Comparison of ENCODE assay signal across 21 cellular contexts in the genomic region with DNA sequence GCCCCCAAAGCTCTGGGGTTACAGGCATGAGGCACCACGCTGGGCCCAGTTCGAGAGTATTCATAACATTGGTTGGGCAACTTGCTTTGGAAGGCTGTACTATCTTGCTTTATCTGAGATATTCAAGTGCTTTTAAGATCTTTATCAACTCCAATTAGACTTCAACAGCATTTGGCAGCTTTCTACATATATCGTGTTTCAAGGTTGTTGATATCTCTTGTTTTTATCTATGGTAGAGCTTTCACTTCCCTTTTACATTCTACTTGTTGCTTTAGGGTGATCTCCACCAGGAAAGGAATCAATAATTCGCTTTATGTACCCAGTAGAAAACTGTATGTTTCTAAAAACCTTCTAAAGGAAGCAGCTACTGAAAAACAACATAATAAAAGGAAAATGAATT.
DNase-seq lines count a peak whose midpoint lies in the region; ATAC-seq, FAIRE-seq and TF ChIP-seq lines count a peak whose summit lies in the region.
"Had no signal": no experiment of that assay in that cellular context is flagged by ENCODE, and none has a peak within 500 bp of the region (broad histone marks: within the 10 kb centered on the region; RNA-seq: fewer than 3 reads in every experiment).

No MANE protein-coding gene starts in this region.

- no peak overlapping the region for H3K27ac Mint-ChIP-seq in CD4-positive, alpha-beta memory T cell
- H3K27ac Mint-ChIP-seq: activated CD4-positive, alpha-beta T cell treated with anti-CD3 and anti-CD28 coated beads, Interleukin-2, amount 10 ng/mL, durations not matched to agents 7 days and 5 days had no signal

- H3K9me3 ChIP-seq in HEK293 (ENCODE audit: control insufficient read depth, insufficient read depth, low read depth, low read length) = no peaks in the 10 kb centered on the region
- no peaks in the 10 kb centered on the region for H3K9me3 ChIP-seq in GM12878 (replicated peaks; ENCODE audit: control insufficient read depth, insufficient read depth, low read length)
- no peaks in the 10 kb centered on the region for H3K9me3 ChIP-seq in CD4-positive, alpha-beta memory T cell (ENCODE audit: control insufficient read depth in 1 of 2, low read length in 2 of 2)
- H3K9me3 ChIP-seq: esophagus muscularis mucosa had no signal

- SMC1A ChIA-PET in GM12878 (lab: Charles Lee; ENCODE audit: uncharacterized antibody, unreplicated experiment) = interaction anchor here (0.6 to 0.9 kb wide), 2 partner anchors 238 to 299 kb away, joined by 3 read pairs; no protein-coding TSS in a partner anchor

- POLR2A ChIA-PET in HEK293 (lab: Yijun Ruan, JAX) = no interaction called here
- POLR2A ChIA-PET in GM12878 (lab: Charles Lee) = no interaction called here
- POLR2A ChIA-PET in CD4-positive, alpha-beta memory T cell (lab: Charles Lee; ENCODE audit: partially characterized antibody) = no interaction called here

- peak; percentile 65 for DNase-seq in MV-4-11 (lab: John Stamatoyannopoulos, UW)
- DNase-seq in GM12878 (ENCODE audit: low read depth, low spot score) = no peak
- no peak for DNase-seq in CD4-positive, alpha-beta memory T cell
- DNase-seq in stimulated activated CD4-positive, alpha-beta T cell treated with anti-CD3 and anti-CD28 coated beads, Interleukin-2, amount 100 ng/mL, for 48 hours = no peak
- no peak for DNase-seq in NCI-H82 treated with DMSO at 0.1 percent for 48 hours (lab: John Stamatoyannopoulos, UW; ENCODE audit: unreplicated experiment)
- DNase-seq: activated CD4-positive, alpha-beta T cell treated with anti-CD3 and anti-CD28 coated beads, Interleukin-2, amount 10 ng/mL, durations not matched to agents 7 days and 5 days; activated CD8-positive, alpha-beta memory T cell treated with anti-CD3 and anti-CD28 coated beads, Interleukin-2, amount 50 U/mL, for 48 hours; activated effector memory CD4-positive, alpha-beta T cell treated with anti-CD3 and anti-CD28 coated beads, Interleukin-2, amount 50 U/mL, for 16 hours; AML-193; amygdala; central memory CD4-positive, alpha-beta T cell; effector CD8-positive, alpha-beta T cell; NCI-H82; RPMI8226; stimulated activated CD4-positive, alpha-beta T cell treated with anti-CD3 and anti-CD28 coated beads, Interleukin-4, amount 100 ng/mL, for 4 hours had no signal

- H3K4me3 Mint-ChIP-seq in CD4-positive, alpha-beta memory T cell = no peak overlapping the region
- H3K4me3 Mint-ChIP-seq: activated CD4-positive, alpha-beta T cell treated with anti-CD3 and anti-CD28 coated beads, Interleukin-2, amount 10 ng/mL, durations not matched to agents 7 days and 5 days; neural crest cell had no signal

- CTCF ChIA-PET in HEK293 (lab: Yijun Ruan, JAX) (interaction anchor here (0.7 to 2.3 kb wide), 10 partner anchors 11 to 571 kb away, joined by 3 to 11 read pairs (median 4); no protein-coding TSS in a partner anchor), GM12878 (lab: Yijun Ruan, JAX) (interaction anchor here (0.5 to 1.6 kb wide), 7 partner anchors 17 to 351 kb away, joined by 3 to 5 read pairs (median 3); no protein-coding TSS in a partner anchor)
- CTCF ChIA-PET in CD4-positive, alpha-beta memory T cell (lab: Charles Lee; ENCODE audit: partially characterized antibody) = interaction anchor here (1.3 kb wide), 2 partner anchors 13 to 16 kb away, joined by 4 to 5 read pairs; no protein-coding TSS in a partner anchor

- H3K27ac ChIP-seq in HEK293 (ENCODE audit: extremely low read depth, low read depth, low read length) (no peak overlapping the region), GM12878 (ENCODE audit: control insufficient read depth, insufficient read depth) (no peak overlapping the region)
- no peak overlapping the region for H3K27ac ChIP-seq in CD4-positive, alpha-beta memory T cell (ENCODE audit: low read depth, low read length)
- H3K27ac ChIP-seq: esophagus muscularis mucosa had no signal

- H3K36me3 Mint-ChIP-seq in CD4-positive, alpha-beta memory T cell = no peaks in the 10 kb centered on the region

- peaks cover 0 to 4% (median under 1%) of the 10 kb centered on the region in 4 donors for H3K4me1 Mint-ChIP-seq in CD4-positive, alpha-beta memory T cell
- H3K4me1 Mint-ChIP-seq: activated CD4-positive, alpha-beta T cell treated with anti-CD3 and anti-CD28 coated beads, Interleukin-2, amount 10 ng/mL, durations not matched to agents 7 days and 5 days had no signal

- H3K4me3 ChIP-seq in HEK293 (ENCODE audit: low read depth, low read length) (no peak overlapping the region), GM12878 (no peak overlapping the region)
- no peak overlapping the region for H3K4me3 ChIP-seq in CD4-positive, alpha-beta memory T cell (ENCODE audit: low read length in 2 of 2)
- H3K4me3 ChIP-seq: esophagus muscularis mucosa, smooth muscle cell had no signal

- BruUV-seq in GM12878 (replicated peaks; lab: Mats Ljungman, UMichigan) = no TSS peak

- H3K4me2 ChIP-seq in GM12878 (ENCODE audit: control insufficient read depth, insufficient read depth) = no peak overlapping the region
- H3K4me2 ChIP-seq: smooth muscle cell had no signal

- H4K20me1 ChIP-seq in GM12878 (ENCODE audit: control insufficient read depth, insufficient read depth) = no peaks in the 10 kb centered on the region

- intact Hi-C loops in GM12878 (cut with micrococcal nuclease; ENCODE audit: unreplicated experiment) = no loop called here
- intact Hi-C loops in CD4-positive, alpha-beta memory T cell (cut with micrococcal nuclease) = no loop called here

- no peak for TF ChIP-seq EP300 in GM12878 (IDR thresholded peaks at IDR 0.05; ENCODE audit: borderline replicate concordance in 1 of 2, control insufficient read depth in 1 of 2, low read depth in 2 of 2, low read length in 2 of 2)

- H3K79me2 ChIP-seq in GM12878 (ENCODE audit: control insufficient read depth, insufficient read depth, low read length) = no peaks in the 10 kb centered on the region

- no peaks in the 10 kb centered on the region for H3K9me3 Mint-ChIP-seq in CD4-positive, alpha-beta memory T cell
- H3K9me3 Mint-ChIP-seq: activated CD4-positive, alpha-beta T cell treated with anti-CD3 and anti-CD28 coated beads, Interleukin-2, amount 10 ng/mL, durations not matched to agents 7 days and 5 days; neural crest cell had no signal

- TF ChIP-seq RAD21 in GM12878 (IDR thresholded peaks at IDR 0.05; ENCODE audit: insufficient read depth, low read depth, low read length) = no peak

- H2AFZ ChIP-seq in GM12878 (ENCODE audit: control insufficient read depth, low read depth, low read length) = no peak overlapping the region

- WGBS in GM12878 (ENCODE audit: insufficient coverage, insufficient replicate concordance, low lambda C conversion rate, missing lambda C conversion rate) = 50% methylated on average over 4 of the region's 4 CpGs

- in situ Hi-C loops in GM12878 (cut with MboI) = no loop called here

- TF ChIP-seq CTCF in HEK293 (tag by site-specific recombination; IDR thresholded peaks at IDR 0.05) (no peak), GM12878 (IDR thresholded peaks at IDR 0.05 in 2 of 3, conservative IDR thresholded peaks at IDR 0.05 in 1 of 3; ENCODE audit: control insufficient read depth in 2 of 3, extremely low read depth in 1 of 3, insufficient read depth in 1 of 3, low read depth in 3 of 3, low read length in 3 of 3) (no peak)

- H3K27me3 Mint-ChIP-seq in CD4-positive, alpha-beta memory T cell = no peaks in the 10 kb centered on the region
- H3K27me3 Mint-ChIP-seq: activated CD4-positive, alpha-beta T cell treated with anti-CD3 and anti-CD28 coated beads, Interleukin-2, amount 10 ng/mL, durations not matched to agents 7 days and 5 days had no signal

- H3K9ac ChIP-seq in GM12878 (ENCODE audit: control insufficient read depth, insufficient read depth, low read length) = no peak overlapping the region

- no peak for FAIRE-seq in GM12878 (lab: Jason Lieb, UNC)
- FAIRE-seq: urothelium cell line had no signal

- RAD21 ChIA-PET in GM12878 (lab: Charles Lee; ENCODE audit: unreplicated experiment) = interaction anchor here (1.3 kb wide), 1 partner anchor 292 kb away, joined by 3 read pairs; no protein-coding TSS in a partner anchor

- H3K27me3 ChIP-seq in GM12878 (replicated peaks in 1 of 2; ENCODE audit: control insufficient read depth in 2 of 2, insufficient read depth in 2 of 2, low read length in 1 of 2) = no peaks in the 10 kb centered on the region
- H3K27me3 ChIP-seq in CD4-positive, alpha-beta memory T cell (ENCODE audit: insufficient read depth, low read length) = no peaks in the 10 kb centered on the region
- H3K27me3 ChIP-seq: esophagus muscularis mucosa had no signal

- H3K4me1 ChIP-seq in HEK293 (ENCODE audit: control insufficient read depth, insufficient read depth, low read length) = peaks cover 9% of the 10 kb centered on the region
- H3K4me1 ChIP-seq in GM12878 (ENCODE audit: control insufficient read depth, insufficient read depth, low read length) = peaks cover 4% of the 10 kb centered on the region; the same call in 1 of the 2 replicates
- H3K4me1 ChIP-seq in CD4-positive, alpha-beta memory T cell (ENCODE audit: insufficient read depth, low read length) = no peaks in the 10 kb centered on the region
- H3K4me1 ChIP-seq: esophagus muscularis mucosa had no signal

- no peaks in the 10 kb centered on the region for H3K36me3 ChIP-seq in HEK293 (ENCODE audit: control insufficient read depth in 2 of 2, insufficient read depth in 1 of 2, low read length in 2 of 2)
- H3K36me3 ChIP-seq in GM12878 (ENCODE audit: control insufficient read depth in 2 of 2, insufficient read depth in 2 of 2, low read length in 1 of 2) = no peaks in the 10 kb centered on the region
- H3K36me3 ChIP-seq in CD4-positive, alpha-beta memory T cell (ENCODE audit: insufficient read depth, low read length) = no peaks in the 10 kb centered on the region
- H3K36me3 ChIP-seq: esophagus muscularis mucosa had no signal

- ATAC-seq in GM18502 (IDR thresholded peaks at IDR 0.05; ENCODE audit: poor library complexity, unreplicated experiment) (peak; percentile 74), GM12878 (peak; percentile 86)

- no peak for TF ChIP-seq POLR2A in GM12878 (IDR thresholded peaks at IDR 0.05; ENCODE audit: low read depth, low read length)

TF ChIP-seq in HEK293, 187 proteins besides CTCF, POLR2A, EP300 and RAD21:
- TF ChIP-seq ZNF776 (tag by site-specific recombination; IDR thresholded peaks at IDR 0.05; ENCODE audit: borderline replicate concordance) = no peak
- TF ChIP-seq ZBTB8A (tag by site-specific recombination; IDR thresholded peaks at IDR 0.05) = no peak
- peak; percentile 37; the same call in 1 of the 2 replicates for TF ChIP-seq TCF7L2 (IDR thresholded peaks at IDR 0.05; ENCODE audit: borderline replicate concordance, low read depth, low read length)
- no peak for TF ChIP-seq ZSCAN23 (tag by site-specific recombination; IDR thresholded peaks at IDR 0.05)

TF ChIP-seq in GM12878, 131 proteins besides CTCF, POLR2A, EP300 and RAD21:
- TF ChIP-seq CHD2 (IDR thresholded peaks at IDR 0.05; ENCODE audit: borderline replicate concordance, low read depth, low read length) = no peak
- no peak for TF ChIP-seq PAX5 (IDR thresholded peaks at IDR 0.05; ENCODE audit: borderline replicate concordance, low read depth, low read length)
- no peak for TF ChIP-seq SUZ12 (IDR thresholded peaks at IDR 0.05; ENCODE audit: unreplicated experiment)
- TF ChIP-seq RFX5 (IDR thresholded peaks at IDR 0.05; ENCODE audit: low read depth, low read length) = no peak
- TF ChIP-seq SPI1 (IDR thresholded peaks at IDR 0.05; ENCODE audit: borderline replicate concordance, insufficient read depth, low read depth, low read length) = peak; percentile 90
- TF ChIP-seq RCOR1 (conservative IDR thresholded peaks at IDR 0.05; ENCODE audit: low read depth, low read length) = no peak
